In the genomic region with DNA sequence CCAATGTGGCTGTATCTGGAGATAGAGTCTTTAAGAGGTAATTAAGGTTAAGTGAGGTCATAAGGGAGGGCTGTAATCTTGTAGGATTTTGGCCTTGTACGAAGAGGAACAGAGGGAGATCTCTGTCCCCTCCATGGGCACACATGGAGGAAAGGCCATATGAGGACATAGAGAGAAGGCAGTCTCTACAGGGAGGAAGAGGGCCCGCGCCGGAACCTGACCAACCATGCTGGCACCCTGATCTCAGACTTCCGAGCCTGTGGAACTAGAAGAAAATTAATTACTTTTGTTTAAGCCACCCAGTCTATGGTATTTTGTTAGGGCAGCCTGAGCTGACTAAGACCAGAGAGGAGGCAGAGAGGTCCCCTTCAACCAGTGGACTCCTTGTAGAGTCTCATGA, we compare ENCODE assay signal across 15 cellular contexts. TPM values are rescaled to one million over a fixed set of nuclear protein-coding genes. Genes with fewer than 3 reads are reported as not detected.
A peak's percentile ranks its signal among the peaks of the same experiment; 100 is the strongest.
DNase-seq lines count a peak whose midpoint lies in the region; ATAC-seq, FAIRE-seq and TF ChIP-seq lines count a peak whose summit lies in the region.
"Had no signal": no experiment of that assay in that cellular context is flagged by ENCODE, and none has a peak within 500 bp of the region (broad histone marks: within the 10 kb centered on the region; RNA-seq: fewer than 3 reads in every experiment).

No MANE protein-coding gene starts in this region.

- TF ChIP-seq EP300 in K562 (IDR thresholded peaks at IDR 0.05; ENCODE audit: low read length) = no peak

- no peak overlapping the region for H3K9ac ChIP-seq in K562 (ENCODE audit: insufficient read depth in 1 of 2, low read depth in 2 of 2, low read length in 2 of 2)
- H3K9ac ChIP-seq: BLaER1 treated with 17β-estradiol and CSF1 and Interleukin-3, amounts not matched to agents 10 nM and 100 nM had no signal

- no peaks in the 10 kb centered on the region for H3K36me3 Mint-ChIP-seq in osteocyte (ENCODE audit: unreplicated experiment)
- H3K36me3 Mint-ChIP-seq: CD8-positive, alpha-beta T cell had no signal

- no peak overlapping the region for H3K4me2 ChIP-seq in K562 (ENCODE audit: insufficient read depth, low read length)
- H3K4me2 ChIP-seq: BLaER1 treated with 17β-estradiol and CSF1 and Interleukin-3, amounts not matched to agents 10 nM and 100 nM had no signal

- no peaks in the 10 kb centered on the region for H4K20me1 ChIP-seq in K562 (replicated peaks; ENCODE audit: control insufficient read depth, insufficient read depth, low read length)
- H4K20me1 ChIP-seq: BLaER1 treated with 17β-estradiol and CSF1 and Interleukin-3, amounts not matched to agents 10 nM and 100 nM had no signal

- no peak overlapping the region for H3K27ac Mint-ChIP-seq in osteocyte (ENCODE audit: unreplicated experiment)
- H3K27ac Mint-ChIP-seq: B cell; CD8-positive, alpha-beta T cell had no signal

- TF ChIP-seq POLR2A in K562 (conservative IDR thresholded peaks at IDR 0.05) = no peak

- CTCF ChIA-PET in K562 (lab: Yijun Ruan, JAX; ENCODE audit: low intra/inter-chr PET ratio) = no interaction called here

- peaks cover 36% of the 10 kb centered on the region for H3K27me3 Mint-ChIP-seq in osteocyte (ENCODE audit: unreplicated experiment)

- no peaks in the 10 kb centered on the region for H3K36me3 ChIP-seq in left ventricle myocardium inferior
- H3K36me3 ChIP-seq in K562 (ENCODE audit: control insufficient read depth, insufficient read depth, low read length) = no peaks in the 10 kb centered on the region; the same call in 2 of the 3 replicates
- H3K36me3 ChIP-seq: BLaER1 treated with 17β-estradiol and CSF1 and Interleukin-3, amounts not matched to agents 10 nM and 100 nM; HAP-1 had no signal

- in situ Hi-C loops in K562 (cut with MboI) = no loop called here

- H3K9me3 Mint-ChIP-seq in osteocyte (ENCODE audit: unreplicated experiment) = no peaks in the 10 kb centered on the region
- H3K9me3 Mint-ChIP-seq: CD8-positive, alpha-beta T cell had no signal

- H3K4me1 Mint-ChIP-seq in osteocyte (ENCODE audit: unreplicated experiment) = no peaks in the 10 kb centered on the region

- no peak overlapping the region for H3K4me3 ChIP-seq in left ventricle myocardium inferior
- no peak overlapping the region for H3K4me3 ChIP-seq in K562
- H3K4me3 ChIP-seq: BLaER1 treated with 17β-estradiol and CSF1 and Interleukin-3, amounts not matched to agents 10 nM and 100 nM; HAP-1 had no signal

- no peaks in the 10 kb centered on the region for H3K79me2 ChIP-seq in K562 (ENCODE audit: control insufficient read depth, insufficient read depth, low read length)

- H3K9me3 ChIP-seq in left ventricle myocardium inferior (replicated peaks) (no peaks in the 10 kb centered on the region), K562 (replicated peaks; ENCODE audit: control insufficient read depth, insufficient read depth, low read depth, low read length) (no peaks in the 10 kb centered on the region)
- H3K9me3 ChIP-seq: HAP-1 had no signal

- TF ChIP-seq RAD21 in K562 (CRISPR knock-in tag; conservative IDR thresholded peaks at IDR 0.05 in 1 of 2, IDR thresholded peaks at IDR 0.05 in 1 of 2) = no peak

- 73% methylated on average over 4 of the region's 5 CpGs for WGBS in K562 (ENCODE audit: insufficient coverage, low coverage, missing lambda C conversion rate)

- H3K27me3 ChIP-seq in left ventricle myocardium inferior (ENCODE audit: low read depth) (peaks cover 35% of the 10 kb centered on the region), K562 (ENCODE audit: control insufficient read depth in 2 of 2, insufficient read depth in 2 of 2, low read length in 2 of 2) (no peaks in the 10 kb centered on the region)

- no peak for FAIRE-seq in K562 (lab: Jason Lieb, UNC)
- FAIRE-seq: H1 had no signal

- H3K27ac ChIP-seq in left ventricle myocardium inferior (replicated peaks) (no peak overlapping the region), K562 (ENCODE audit: extremely low read depth, low read depth, low read length) (no peak overlapping the region)
- H3K27ac ChIP-seq: BLaER1 treated with 17β-estradiol and CSF1 and Interleukin-3, amounts not matched to agents 10 nM and 100 nM; HL-60 had no signal

- BruUV-seq in K562 (replicated peaks; lab: Mats Ljungman, UMichigan) = no TSS peak

- H3K9me1 ChIP-seq in K562 (ENCODE audit: control insufficient read depth, insufficient read depth, low read length) = no peaks in the 10 kb centered on the region

- ATAC-seq in K562 = no peak
- ATAC-seq: CD8-positive, alpha-beta T cell had no signal

- TF ChIP-seq CTCF in left ventricle myocardium inferior (IDR thresholded peaks at IDR 0.05; ENCODE audit: borderline replicate concordance) = no peak
- no peak for TF ChIP-seq CTCF in K562 (IDR thresholded peaks at IDR 0.05 in 2 of 3, conservative IDR thresholded peaks at IDR 0.05 in 1 of 3; ENCODE audit: insufficient read depth in 2 of 3, low read depth in 1 of 3, low read length in 3 of 3)
- TF ChIP-seq CTCF in osteocyte (IDR thresholded peaks at IDR 0.05) = no peak

- no peak overlapping the region for H3K4me3 Mint-ChIP-seq in osteocyte (ENCODE audit: unreplicated experiment)
- H3K4me3 Mint-ChIP-seq: B cell; CD8-positive, alpha-beta T cell had no signal

- H3K4me1 ChIP-seq in left ventricle myocardium inferior = peaks cover 8% of the 10 kb centered on the region
- H3K4me1 ChIP-seq in K562 (replicated peaks in 1 of 2; ENCODE audit: control insufficient read depth in 2 of 2, insufficient read depth in 2 of 2, low read length in 2 of 2) = peaks cover 15 to 29% of the 10 kb centered on the region in 2 experiments; a peak in 4 of 5 replicates
- H3K4me1 ChIP-seq: HAP-1 had no signal

- DNase-seq in cardiac septum (ENCODE audit: low spot score) = peak; percentile 19
- DNase-seq in left ventricle myocardium inferior = no peak
- no peak for DNase-seq in K562 (ENCODE audit: extremely low read depth in 1 of 4, low spot score in 3 of 4)
- DNase-seq in osteocyte (ENCODE audit: extremely low spot score, unreplicated experiment) = peak; percentile 65
- no peak for DNase-seq in SK-N-DZ (ENCODE audit: low spot score)
- DNase-seq in activated CD4-positive, CD25-positive, alpha-beta regulatory T cell treated with anti-CD3 and anti-CD28 coated beads, Interleukin-2, amount 50 U/mL, for 72 hours = no peak
- DNase-seq: Calu3, DMS79 treated with DMSO at 0.1 percent for 48 hours, GF-D8 had no signal

- intact Hi-C loops in cardiac septum (cut with DNase I) (no loop called here), left ventricle myocardium inferior (cut with micrococcal nuclease) (loop anchor here (5.0 kb wide), 1 partner anchor 214 kb away; no protein-coding TSS in a partner anchor), K562 (cut with micrococcal nuclease) (loop anchor here (5.0 to 10.0 kb wide), 3 partner anchors 101 to 389 kb away; no protein-coding TSS in a partner anchor)

- no peak overlapping the region for H2AFZ ChIP-seq in K562 (ENCODE audit: low read depth, low read length)

- POLR2A ChIA-PET in K562 (lab: Yijun Ruan, JAX) = interaction anchor here (0.6 to 1.4 kb wide), 2 partner anchors 10 to 104 kb away, joined by 4 to 5 read pairs; no protein-coding TSS in a partner anchor

TF ChIP-seq in K562, 482 proteins besides CTCF, POLR2A, EP300 and RAD21:
- TF ChIP-seq, protein P1, sequence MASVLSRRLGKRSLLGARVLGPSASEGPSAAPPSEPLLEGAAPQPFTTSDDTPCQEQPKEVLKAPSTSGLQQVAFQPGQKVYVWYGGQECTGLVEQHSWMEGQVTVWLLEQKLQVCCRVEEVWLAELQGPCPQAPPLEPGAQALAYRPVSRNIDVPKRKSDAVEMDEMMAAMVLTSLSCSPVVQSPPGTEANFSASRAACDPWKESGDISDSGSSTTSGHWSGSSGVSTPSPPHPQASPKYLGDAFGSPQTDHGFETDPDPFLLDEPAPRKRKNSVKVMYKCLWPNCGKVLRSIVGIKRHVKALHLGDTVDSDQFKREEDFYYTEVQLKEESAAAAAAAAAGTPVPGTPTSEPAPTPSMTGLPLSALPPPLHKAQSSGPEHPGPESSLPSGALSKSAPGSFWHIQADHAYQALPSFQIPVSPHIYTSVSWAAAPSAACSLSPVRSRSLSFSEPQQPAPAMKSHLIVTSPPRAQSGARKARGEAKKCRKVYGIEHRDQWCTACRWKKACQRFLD (CRISPR knock-in tag; IDR thresholded peaks at IDR 0.05) = no peak
- TF ChIP-seq ZNF274 (IDR thresholded peaks at IDR 0.05; ENCODE audit: borderline replicate concordance, low read depth, low read length) (no peak), TCF7L2 (IDR thresholded peaks at IDR 0.05; ENCODE audit: low read depth, low read length) (no peak), SLC30A9 (CRISPR knock-in tag; IDR thresholded peaks at IDR 0.05) (no peak), HMGN3 (IDR thresholded peaks at IDR 0.05; ENCODE audit: borderline replicate concordance, extremely low read depth, insufficient read length, low read depth, low read length) (no peak), SPI1 (IDR thresholded peaks at IDR 0.05; ENCODE audit: borderline replicate concordance, low read depth, low read length) (0 out of 2 replicates have a peak, but pooled peaks have one; percentile 1)

RNA-seq across cellular contexts. Expression of a gene that starts 17.7 kb away (rescaled TPM):
- total RNA-seq in cardiac septum = 67.6 TPM
- total RNA-seq in left ventricle myocardium inferior = 87.7 TPM
- 38.6 and 79.2 TPM in 2 replicates for total RNA-seq in K562 (2011; cell fraction: chromatin; rRNA removed; ENCODE audit: low replicate concordance)
- total RNA-seq in K562 (2011; cell fraction: nucleolus; rRNA removed) = 28.6 and 29.9 TPM in 2 replicates
- total RNA-seq in K562 (2011; cell fraction: nucleoplasm; rRNA removed) = 45.2 and 53.5 TPM in 2 replicates
- total RNA-seq in K562 (2014; rRNA removed) = 193 and 237 TPM in 2 replicates
- total RNA-seq in K562 (2014; rRNA removed; fragmentation: Illumina TruSeq; extraction: Trizol) = 202 and 232 TPM in 2 replicates
- total RNA-seq in K562 (2015; rRNA removed; fragmentation: Illumina TruSeq; extraction: Trizol) = 216 and 229 TPM in 2 replicates
- total RNA-seq in K562 (2021) = 148 and 159 TPM in 2 replicates
- 131 and 189 TPM in 2 replicates for polyA plus RNA-seq in K562 (2011; rRNA removed)
- 101 TPM in 2 replicates for polyA plus RNA-seq in K562 (2011; cell fraction: cytosol; rRNA removed)
- 42.1 and 51.3 TPM in 2 replicates for polyA plus RNA-seq in K562 (2011; cell fraction: nucleus; rRNA removed)
- 100 and 122 TPM in 2 replicates for polyA plus RNA-seq in K562 (2012)
- polyA plus RNA-seq in K562 (2014; fragmentation: Illumina TruSeq; extraction: Trizol) = 197 and 219 TPM in 2 replicates
- polyA plus RNA-seq in K562 (2014; fragmentation: Nextera tagmentation; extraction: Ambion mirVana) = 100 to 1,000 TPM; 330 to 397 TPM
- polyA plus RNA-seq in K562 (2014; rRNA removed) = 233 and 261 TPM in 2 replicates
- 157 and 168 TPM in 2 replicates for polyA minus RNA-seq in K562 (2011; rRNA and poly(A)+ RNA removed)
- polyA minus RNA-seq in K562 (2011; cell fraction: cytosol; rRNA and poly(A)+ RNA removed) = 36.2 and 63.4 TPM in 2 replicates
- 37.8 and 82.5 TPM in 2 replicates for polyA minus RNA-seq in K562 (2011; cell fraction: nucleus; rRNA and poly(A)+ RNA removed)
- 30.4 and 35.8 TPM in 2 replicates for total RNA-seq in osteocyte
- polyA plus RNA-seq in SK-N-DZ (2014; cell fraction: cytosol; rRNA removed) = 86.4 and 106 TPM in 2 replicates
- polyA plus RNA-seq in SK-N-DZ (2014; cell fraction: nucleus; rRNA removed) = 51.3 and 57.5 TPM in 2 replicates

Comparison
In these comparisons a context has a peak if more than half of its experiments do, and no peak if none do; other contexts are left out.
1. DNase-seq: peak in cardiac septum (single experiment) and osteocyte (single experiment); none in left ventricle myocardium inferior (single experiment), K562 (0 of 4), SK-N-DZ (single experiment) and activated CD4-positive, CD25-positive, alpha-beta regulatory T cell treated with anti-CD3 and anti-CD28 coated beads, Interleukin-2, amount 50 U/mL, for 72 hours (single experiment).